8 cellular contexts compared by ENCODE assay signal in the genomic region with DNA sequence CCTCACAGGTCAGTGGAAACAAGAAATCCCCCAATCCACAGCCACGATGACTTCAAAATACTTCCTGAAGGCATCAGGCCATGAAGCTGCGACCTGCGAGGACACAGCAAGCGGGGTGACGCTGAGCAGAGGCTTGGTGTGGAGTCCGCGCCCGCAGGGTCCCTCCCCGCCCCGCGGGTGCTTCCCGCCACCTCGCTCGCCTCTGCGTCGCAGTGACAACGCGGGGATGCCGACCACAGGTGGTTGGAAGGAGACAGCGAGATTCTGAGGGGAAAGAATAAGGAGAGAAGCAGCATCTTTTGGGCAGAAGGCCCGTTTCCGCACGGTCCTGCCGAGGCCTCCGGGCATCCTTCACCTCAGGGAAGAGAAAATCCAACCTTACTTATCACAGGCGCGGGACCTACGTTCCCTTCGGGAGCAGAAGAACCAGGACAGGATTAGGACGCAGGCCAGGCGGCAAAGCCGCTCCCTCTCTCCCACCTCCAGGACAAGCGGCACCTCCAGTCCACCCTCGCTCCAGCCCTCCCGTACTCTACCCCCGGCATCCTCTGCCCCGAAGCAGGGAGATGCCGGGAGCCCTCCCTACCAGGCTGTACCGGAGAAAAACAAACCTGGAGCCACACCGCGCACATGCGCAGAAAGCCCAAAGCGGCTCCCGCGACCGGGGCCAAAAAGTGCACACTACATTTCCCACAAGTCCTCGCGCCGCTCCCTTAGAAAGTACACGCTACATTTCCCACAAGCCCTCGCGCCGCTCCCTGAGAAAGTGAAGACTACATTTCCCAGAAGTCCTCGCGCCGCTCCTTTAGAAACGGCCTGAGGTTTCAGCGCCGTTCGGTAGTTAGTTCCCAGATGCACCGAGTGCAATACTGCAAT.
DNase-seq lines count a peak whose midpoint lies in the region; ATAC-seq and TF ChIP-seq lines count a peak whose summit lies in the region.

No MANE protein-coding gene starts in this region.

- no peaks in the 10 kb centered on the region for H3K27me3 ChIP-seq in left ventricle myocardium inferior (ENCODE audit: low read depth)
- no peaks in the 10 kb centered on the region for H3K27me3 ChIP-seq in upper lobe of right lung

- H3K9me3 Mint-ChIP-seq in T-helper 1 cell treated with Interleukin-12 subunit alpha and Interleukin-12 subunit beta and Interleukin-4 antibody, amounts not matched to agents 30 μg/mL and 1 μg/mL, for 36 hours = peaks cover 7% of the 10 kb centered on the region

- peak; percentile 94 for ATAC-seq in GM18498 (IDR thresholded peaks at IDR 0.05; ENCODE audit: unreplicated experiment)
- peak; percentile 93 for ATAC-seq in HG02885 (IDR thresholded peaks at IDR 0.05; ENCODE audit: poor library complexity, unreplicated experiment)
- ATAC-seq in upper lobe of right lung = peak; percentile 99

- H3K4me3 Mint-ChIP-seq in T-helper 1 cell treated with Interleukin-12 subunit alpha and Interleukin-12 subunit beta and Interleukin-4 antibody, amounts not matched to agents 30 μg/mL and 1 μg/mL, for 36 hours = peak overlapping the region; percentile 97

- peaks cover 33% of the 10 kb centered on the region for H3K4me1 Mint-ChIP-seq in T-helper 1 cell treated with Interleukin-12 subunit alpha and Interleukin-12 subunit beta and Interleukin-4 antibody, amounts not matched to agents 30 μg/mL and 1 μg/mL, for 36 hours (ENCODE audit: low read depth)

- H3K9me3 ChIP-seq in left ventricle myocardium inferior (replicated peaks) (peaks cover 2% of the 10 kb centered on the region), upper lobe of right lung (no peaks in the 10 kb centered on the region)

- H3K4me3 ChIP-seq in left ventricle myocardium inferior = peak overlapping the region; percentile 81
- peak overlapping the region; percentile 90 for H3K4me3 ChIP-seq in upper lobe of right lung

- DNase-seq in NCI-H1694 (lab: John Stamatoyannopoulos, UW) = peak; percentile 95
- peak; percentile 95 for DNase-seq in left ventricle myocardium inferior
- DNase-seq in posterior vena cava (ENCODE audit: low spot score) = peak; percentile 98
- peak; percentile 97 for DNase-seq in upper lobe of right lung

- H3K27ac ChIP-seq in angular gyrus (ENCODE audit: low read depth, low read length) (peak overlapping the region; percentile 82), left ventricle myocardium inferior (replicated peaks) (peak overlapping the region; percentile 76), upper lobe of right lung (peak overlapping the region; percentile 61)

- H3K27ac Mint-ChIP-seq in T-helper 1 cell treated with Interleukin-12 subunit alpha and Interleukin-12 subunit beta and Interleukin-4 antibody, amounts not matched to agents 30 μg/mL and 1 μg/mL, for 36 hours = peak overlapping the region; percentile 96

- intact Hi-C loops in left ventricle myocardium inferior (cut with micrococcal nuclease) = no loop called here
- intact Hi-C loops in posterior vena cava (cut with DNase I) = no loop called here
- intact Hi-C loops in upper lobe of right lung (cut with DNase I) = no loop called here

- no peaks in the 10 kb centered on the region for H3K27me3 Mint-ChIP-seq in T-helper 1 cell treated with Interleukin-12 subunit alpha and Interleukin-12 subunit beta and Interleukin-4 antibody, amounts not matched to agents 30 μg/mL and 1 μg/mL, for 36 hours (ENCODE audit: low read depth)

- peaks cover 8% of the 10 kb centered on the region for H3K36me3 ChIP-seq in left ventricle myocardium inferior
- H3K36me3 ChIP-seq in upper lobe of right lung = no peaks in the 10 kb centered on the region

- H3K36me3 Mint-ChIP-seq in T-helper 1 cell treated with Interleukin-12 subunit alpha and Interleukin-12 subunit beta and Interleukin-4 antibody, amounts not matched to agents 30 μg/mL and 1 μg/mL, for 36 hours (ENCODE audit: low read depth) = peaks cover 31% of the 10 kb centered on the region

- TF ChIP-seq CTCF in left ventricle myocardium inferior (IDR thresholded peaks at IDR 0.05; ENCODE audit: borderline replicate concordance) (no peak), upper lobe of right lung (IDR thresholded peaks at IDR 0.05) (no peak)

- H3K4me1 ChIP-seq in left ventricle myocardium inferior (peaks cover 30% of the 10 kb centered on the region), upper lobe of right lung (peaks cover 8% of the 10 kb centered on the region)

Comparison
In these comparisons a context has a peak if more than half of its experiments do, and no peak if none do; other contexts are left out.
1. Peak in every context shown above with its lines: DNase-seq, ATAC-seq, H3K4me3 ChIP-seq and H3K27ac ChIP-seq.